Comparison of ENCODE assay signal across 1 cellular context in the genomic region with DNA sequence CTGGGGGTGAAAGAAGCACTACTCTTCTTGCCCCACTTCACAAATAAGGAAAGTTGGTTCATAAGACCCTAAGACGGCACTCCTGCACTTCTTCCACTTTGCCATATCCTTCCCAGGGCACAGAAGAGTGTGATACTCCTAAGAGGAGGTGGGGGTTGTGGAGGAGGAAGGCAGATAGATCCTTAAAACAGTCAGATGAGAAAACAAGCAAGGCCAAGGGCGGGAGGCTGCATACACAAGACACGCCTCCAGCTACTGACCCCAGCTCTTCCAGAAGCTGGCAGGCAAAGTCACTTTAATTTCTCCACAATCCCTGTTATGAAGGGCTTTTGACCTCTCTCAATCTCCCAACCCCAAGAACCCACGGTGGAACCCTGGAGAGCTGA.
TF ChIP-seq lines count a peak whose summit lies in the region.

No MANE protein-coding gene starts in this region.

TF ChIP-seq in H1, 55 proteins besides CTCF, POLR2A, EP300 and RAD21:
- TF ChIP-seq SP1 (IDR thresholded peaks at IDR 0.05; ENCODE audit: low read depth, low read length), result no peak
- TF ChIP-seq, protein P1, sequence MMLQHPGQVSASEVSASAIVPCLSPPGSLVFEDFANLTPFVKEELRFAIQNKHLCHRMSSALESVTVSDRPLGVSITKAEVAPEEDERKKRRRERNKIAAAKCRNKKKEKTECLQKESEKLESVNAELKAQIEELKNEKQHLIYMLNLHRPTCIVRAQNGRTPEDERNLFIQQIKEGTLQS (IDR thresholded peaks at IDR 0.05; ENCODE audit: insufficient read depth, low read depth, low read length), result no peak
- TF ChIP-seq JUND (IDR thresholded peaks at IDR 0.05; ENCODE audit: low read length), result no peak
- TF ChIP-seq TAF7 (optimal IDR thresholded peaks at IDR 0.05; ENCODE audit: borderline replicate concordance, low read depth, low read length), result no peak
